Comparison of ENCODE assay signal across 17 cellular contexts in the genomic region with DNA sequence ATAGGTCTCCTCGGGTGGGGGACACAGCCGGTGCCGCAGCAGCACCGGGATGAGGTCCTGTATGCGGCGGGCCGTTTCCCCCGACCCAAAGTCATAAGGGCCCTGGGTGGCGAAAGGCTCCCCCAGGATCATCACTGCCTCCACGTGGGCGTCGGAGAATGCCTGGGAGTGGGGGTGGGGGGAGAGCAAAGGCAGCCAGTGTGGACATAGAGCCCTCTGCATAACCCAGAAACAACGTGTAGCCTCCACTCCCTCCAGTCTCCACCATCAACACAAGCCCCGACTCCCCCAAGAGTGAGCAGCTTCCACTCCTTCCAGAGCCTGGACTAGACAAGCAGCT. TPM values are rescaled to one million over a fixed set of nuclear protein-coding genes. Genes with fewer than 3 reads are reported as not detected.
DNase-seq lines count a peak whose midpoint lies in the region; ATAC-seq and TF ChIP-seq lines count a peak whose summit lies in the region.
"Had no signal": no experiment of that assay in that cellular context is flagged by ENCODE, and none has a peak within 500 bp of the region (broad histone marks: within the 10 kb centered on the region; RNA-seq: fewer than 3 reads in every experiment).

No MANE protein-coding gene starts in this region.

- WGBS in stomach, 5 donors: 82 to 90% (median 88%) methylated on average over 13 to 14 of the region's 14 CpGs

- peak overlapping the region; percentile 98 for H3K27ac Mint-ChIP-seq in glutamatergic neuron (ENCODE audit: unreplicated experiment)
- H3K27ac Mint-ChIP-seq in CD4-positive, alpha-beta T cell: no peak overlapping the region
- H3K27ac Mint-ChIP-seq: progenitor cell of endocrine pancreas had no signal

- H3F3A ChIP-seq in OCI-LY1 (ENCODE audit: insufficient read depth, low read length): 0 out of 2 replicates have a peak, but pooled peaks cover 7% of the 10 kb centered on the region

- H3K4me3 ChIP-seq in OCI-LY1 (ENCODE audit: low read depth, low read length, poor library complexity, severe bottlenecking) (no peak overlapping the region), stomach (no peak overlapping the region), ascending aorta (no peak overlapping the region)
- H3K4me3 ChIP-seq: mucosa of descending colon, SJSA1 had no signal

- H3K4me1 Mint-ChIP-seq in glutamatergic neuron (ENCODE audit: low read depth, unreplicated experiment): peaks cover 23% of the 10 kb centered on the region
- H3K4me1 Mint-ChIP-seq in CD4-positive, alpha-beta T cell (ENCODE audit: low read depth): peaks cover 6% of the 10 kb centered on the region

- no peak for TF ChIP-seq POLR2A in stomach (IDR thresholded peaks at IDR 0.05)

- H4K20me1 ChIP-seq in OCI-LY1 (ENCODE audit: insufficient read depth, low read length): no peaks in the 10 kb centered on the region

- H3K4me3 Mint-ChIP-seq in glutamatergic neuron (ENCODE audit: unreplicated experiment): peak overlapping the region; percentile 80
- no peak overlapping the region for H3K4me3 Mint-ChIP-seq in CD4-positive, alpha-beta T cell

- POLR2A ChIA-PET in CD4-positive, alpha-beta T cell (lab: Charles Lee): no interaction called here

- no peak overlapping the region for H3K4me2 ChIP-seq in OCI-LY1 (ENCODE audit: low read length)

- no peak overlapping the region for H2AFZ ChIP-seq in OCI-LY1 (ENCODE audit: low read length)

- no peaks in the 10 kb centered on the region for H3K36me3 Mint-ChIP-seq in glutamatergic neuron (ENCODE audit: unreplicated experiment)
- peaks cover 19% of the 10 kb centered on the region for H3K36me3 Mint-ChIP-seq in CD4-positive, alpha-beta T cell (ENCODE audit: low read depth)

- ATAC-seq in CD4-positive, alpha-beta T cell (ENCODE audit: poor library complexity): no peak
- ATAC-seq: mucosa of descending colon had no signal

- no peak overlapping the region for H3K9ac ChIP-seq in OCI-LY1 (ENCODE audit: low read length)

- H3K4me1 ChIP-seq in OCI-LY1 (ENCODE audit: insufficient read depth, low read length, severe bottlenecking): peaks cover 40% of the 10 kb centered on the region
- peaks cover 24 to 46% (median 37%) of the 10 kb centered on the region in 4 donors for H3K4me1 ChIP-seq in stomach
- H3K4me1 ChIP-seq in ascending aorta: peaks cover 6 to 22% of the 10 kb centered on the region in 2 donors

- CTCF ChIA-PET in CD4-positive, alpha-beta T cell (lab: Charles Lee): no interaction called here

- TF ChIP-seq CTCF in OCI-LY1 (IDR thresholded peaks at IDR 0.05; ENCODE audit: low read length) (no peak), glutamatergic neuron (IDR thresholded peaks at IDR 0.05; ENCODE audit: partially characterized antibody, unreplicated experiment) (no peak), stomach (IDR thresholded peaks at IDR 0.05) (no peak), ascending aorta (IDR thresholded peaks at IDR 0.05) (no peak)
- no peak for TF ChIP-seq CTCF in CD4-positive, alpha-beta T cell (IDR thresholded peaks at IDR 0.05)

- H3K79me2 ChIP-seq in OCI-LY1 (ENCODE audit: insufficient read depth, low read length): no peaks in the 10 kb centered on the region

- H3K27me3 ChIP-seq in OCI-LY1 (ENCODE audit: insufficient read depth, low read length) (no peaks in the 10 kb centered on the region), stomach (no peaks in the 10 kb centered on the region), ascending aorta (no peaks in the 10 kb centered on the region)
- no peaks in the 10 kb centered on the region for H3K27me3 ChIP-seq in CD4-positive, alpha-beta T cell (ENCODE audit: control insufficient read depth, insufficient read depth, low read length)
- H3K27me3 ChIP-seq: SJSA1 had no signal

- H3K9me3 ChIP-seq in OCI-LY1 (ENCODE audit: low read length) (no peaks in the 10 kb centered on the region), stomach (no peaks in the 10 kb centered on the region), ascending aorta (no peaks in the 10 kb centered on the region)
- no peaks in the 10 kb centered on the region for H3K9me3 ChIP-seq in CD4-positive, alpha-beta T cell (ENCODE audit: control insufficient read depth, low read length)
- H3K9me3 ChIP-seq: mucosa of descending colon, SJSA1 had no signal

- DNase-seq in NCI-H1694 treated with DMSO at 0.1 percent for 48 hours (lab: John Stamatoyannopoulos, UW) (peak; percentile 24), NCI-H1694 (lab: John Stamatoyannopoulos, UW) (no peak), glutamatergic neuron (no peak), stomach (no peak), ascending aorta (ENCODE audit: low spot score in 2 of 2) (no peak), D341Med (ENCODE audit: low spot score) (no peak)
- no peak for DNase-seq in CD4-positive, alpha-beta T cell
- DNase-seq: activated naive CD8-positive, alpha-beta T cell treated with anti-CD3 and anti-CD28 coated beads, Interleukin-2, amount 10 ng/mL, durations not matched to agents 7 days and 5 days; cerebellar nuclear complex; NCI-H146; NCI-H446 treated with DMSO at 0.1 percent for 48 hours; trophoblast cell had no signal

- H3K36me3 ChIP-seq in OCI-LY1 (ENCODE audit: insufficient read depth, low read length): no peaks in the 10 kb centered on the region
- peaks cover 0 to 56% (median 55%) of the 10 kb centered on the region in 4 donors for H3K36me3 ChIP-seq in stomach
- peaks cover 8 to 18% of the 10 kb centered on the region in 2 donors for H3K36me3 ChIP-seq in ascending aorta

- peaks cover 12% of the 10 kb centered on the region for H3K9me3 Mint-ChIP-seq in glutamatergic neuron (ENCODE audit: unreplicated experiment)
- H3K9me3 Mint-ChIP-seq in CD4-positive, alpha-beta T cell: no peaks in the 10 kb centered on the region
- H3K9me3 Mint-ChIP-seq: activated naive CD8-positive, alpha-beta T cell treated with anti-CD3 and anti-CD28 coated beads, Interleukin-2, amount 10 ng/mL, durations not matched to agents 7 days and 5 days had no signal

- peaks cover 9% of the 10 kb centered on the region for H3K27me3 Mint-ChIP-seq in glutamatergic neuron (ENCODE audit: unreplicated experiment)
- H3K27me3 Mint-ChIP-seq in CD4-positive, alpha-beta T cell: no peaks in the 10 kb centered on the region
- H3K27me3 Mint-ChIP-seq: activated naive CD8-positive, alpha-beta T cell treated with anti-CD3 and anti-CD28 coated beads, Interleukin-2, amount 10 ng/mL, durations not matched to agents 7 days and 5 days; progenitor cell of endocrine pancreas had no signal

- intact Hi-C loops in stomach (cut with DNase I; ENCODE audit: low total_unique reads) (no loop called here), ascending aorta (cut with DNase I) (loop anchor here (5.0 kb wide), 1 partner anchor 40 kb away; no protein-coding TSS in a partner anchor)
- intact Hi-C loops in CD4-positive, alpha-beta T cell (cut with DNase I, micrococcal nuclease): no loop called here

- no peak for TF ChIP-seq EP300 in stomach (IDR thresholded peaks at IDR 0.05)

- H3K9me2 ChIP-seq in OCI-LY1 (ENCODE audit: low read depth, low read length): no peaks in the 10 kb centered on the region

- H3K27ac ChIP-seq in OCI-LY1 (ENCODE audit: low read depth, low read length, poor library complexity, severe bottlenecking) (peak overlapping the region; percentile 86), stomach (peak overlapping the region in 4 of 5 donors; percentile 84 to 93 (median 88)), ascending aorta (peak overlapping the region in 1 of 2 donors; percentile 93)
- no peak overlapping the region for H3K27ac ChIP-seq in CD4-positive, alpha-beta T cell (ENCODE audit: low read depth, low read length)
- H3K27ac ChIP-seq: epithelial cell of prostate, SJSA1 had no signal

RNA-seq across cellular contexts. Expression of gene NUMBL, which starts 1.7 kb away (rescaled TPM):
- 250 TPM for total RNA-seq in glutamatergic neuron (ENCODE audit: unreplicated experiment)
- 100 to 1,000 TPM in 2 of 5 donors, 10 to 100 TPM in 3; 14.7 to 254 (median 31.6) TPM for total RNA-seq in stomach
- 10 to 100 TPM; 10.1 to 12.9 (median 11.6) TPM for polyA plus RNA-seq in stomach
- 360 TPM for total RNA-seq in ascending aorta
- 1 to 10 TPM; 5.2 to 5.4 TPM for total RNA-seq in CD4-positive, alpha-beta T cell

RNA-seq across cellular contexts. Expression of gene COQ8B, which starts 24.5 kb away (rescaled TPM):
- total RNA-seq in glutamatergic neuron (ENCODE audit: unreplicated experiment): 49.9 TPM
- 10 to 100 TPM; 40.9 to 91.5 (median 52.3) TPM for total RNA-seq in stomach
- 10 to 100 TPM; 26.9 to 35.2 (median 29.2) TPM for polyA plus RNA-seq in stomach
- total RNA-seq in ascending aorta: 33.3 TPM
- total RNA-seq in CD4-positive, alpha-beta T cell: 10 to 100 TPM; 16.4 to 18.3 TPM

RNA-seq across cellular contexts. Expression of gene ITPKC, which starts 24.7 kb away (rescaled TPM):
- total RNA-seq in glutamatergic neuron (ENCODE audit: unreplicated experiment): 13.8 TPM
- total RNA-seq in stomach: 10 to 100 TPM; 17.8 to 84.0 (median 31.4) TPM
- polyA plus RNA-seq in stomach: 10 to 100 TPM; 19.7 to 32.2 (median 20.5) TPM
- total RNA-seq in ascending aorta: 60.7 TPM
- total RNA-seq in CD4-positive, alpha-beta T cell: 1 to 10 TPM; 3.7 to 4.5 TPM

RNA-seq across cellular contexts. Expression of gene ACTMAP, which starts 58.1 kb away (rescaled TPM):
- total RNA-seq in glutamatergic neuron (ENCODE audit: unreplicated experiment) (20.7 TPM), stomach (10 to 100 TPM in 2 of 5 donors, 1 to 10 TPM in 2, under 1 TPM in 1; 0.73 to 24.6 (median 8.2) TPM), ascending aorta (8.3 TPM)
- 1 to 10 TPM; 5.5 to 9.7 (median 8.2) TPM for polyA plus RNA-seq in stomach
- total RNA-seq in CD4-positive, alpha-beta T cell: 1 to 10 TPM; 3.9 to 5.7 TPM

RNA-seq across cellular contexts. Expression of gene SNRPA, which starts 58.8 kb away (rescaled TPM):
- 70.3 TPM for total RNA-seq in glutamatergic neuron (ENCODE audit: unreplicated experiment)
- 100 to 1,000 TPM in 2 of 5 donors, 10 to 100 TPM in 2, 1 to 10 TPM in 1; 4.9 to 258 (median 46.0) TPM for total RNA-seq in stomach
- polyA plus RNA-seq in stomach: 10 to 100 TPM; 33.1 to 74.6 (median 71.6) TPM
- 154 TPM for total RNA-seq in ascending aorta
- total RNA-seq in CD4-positive, alpha-beta T cell: 10 to 100 TPM; 60.3 to 76.7 TPM
